Comparison of ENCODE assay signal across 20 cellular contexts in genomic region chr10:20115929-20116328, GRCh38.
DNase-seq lines count a peak whose midpoint lies in the region; ATAC-seq, FAIRE-seq and TF ChIP-seq lines count a peak whose summit lies in the region.
"Had no signal": no experiment of that assay in that cellular context is flagged by ENCODE, and none has a peak within 500 bp of the region (broad histone marks: within the 10 kb centered on the region; RNA-seq: fewer than 3 reads in every experiment).

No MANE protein-coding gene starts in this region.

- no peaks in the 10 kb centered on the region for H4K20me1 ChIP-seq in H1 (replicated peaks in 1 of 2; ENCODE audit: control insufficient read depth in 1 of 2, insufficient read depth in 2 of 2, low read length in 2 of 2)

- no peaks in the 10 kb centered on the region for H3K23me2 ChIP-seq in H1 (ENCODE audit: low read depth, low read length)

- H2BK15ac ChIP-seq in H1 (ENCODE audit: low read length): no peak overlapping the region

- no peak overlapping the region for H3K56ac ChIP-seq in H1 (replicated peaks; ENCODE audit: insufficient read length, low read depth, low read length)

- H2BK120ac ChIP-seq in H1 (replicated peaks; ENCODE audit: low read depth, low read length): no peak overlapping the region

- no peaks in the 10 kb centered on the region; a peak in 1 of 4 replicates for H3K79me2 ChIP-seq in H1 (ENCODE audit: control insufficient read depth in 1 of 2, insufficient read depth in 2 of 2, low read length in 2 of 2)

- no peak overlapping the region for H3K4ac ChIP-seq in H1 (replicated peaks; ENCODE audit: insufficient read length, low read depth, low read length)

- no peak for TF ChIP-seq POLR2A in H1 (IDR thresholded peaks at IDR 0.05; ENCODE audit: control extremely low read depth in 1 of 2, low read depth in 2 of 2, low read length in 2 of 2)

- peak overlapping the region; percentile 82 for H3K27ac ChIP-seq in cardiac muscle cell
- H3K27ac ChIP-seq in H1 (ENCODE audit: low read depth, low read length): no peak overlapping the region
- H3K27ac ChIP-seq: 22Rv1, GM23248 had no signal

- no peak for TF ChIP-seq EP300 in H1 (IDR thresholded peaks at IDR 0.05; ENCODE audit: borderline replicate concordance in 1 of 2, low read depth in 2 of 2, low read length in 2 of 2)

- H3K4me1 ChIP-seq in cardiac muscle cell (ENCODE audit: low read depth): peaks cover 10% of the 10 kb centered on the region
- H3K4me1 ChIP-seq in H1 (replicated peaks in 1 of 4; ENCODE audit: control insufficient read depth in 3 of 4, insufficient read depth in 4 of 4, low read length in 3 of 4): peaks cover 0 to 28% (median 15%) of the 10 kb centered on the region in 4 experiments; a peak in 4 of 7 replicates

- intact Hi-C loops in left cardiac atrium (cut with DNase I): no loop called here

- H3K4me3 ChIP-seq in cardiac muscle cell: no peak overlapping the region
- peak overlapping the region in 1 of 4 experiments; percentile 9; a peak in 2 of 8 replicates for H3K4me3 ChIP-seq in H1 (ENCODE audit: extremely low read depth in 1 of 4, insufficient read depth in 2 of 4, low read depth in 3 of 4, low read length in 4 of 4)
- H3K4me3 ChIP-seq: GM23248 had no signal

- H3K36me3 ChIP-seq in cardiac muscle cell (no peaks in the 10 kb centered on the region), H1 (ENCODE audit: control insufficient read depth in 2 of 4, insufficient read depth in 4 of 4, low read length in 3 of 4) (no peaks in the 10 kb centered on the region)

- peak; percentile 87 for FAIRE-seq in H1 (lab: Jason Lieb, UNC)
- FAIRE-seq: D721Med, GM19239 had no signal

- no peak overlapping the region for H4K8ac ChIP-seq in H1 (ENCODE audit: extremely low read depth, insufficient read depth, low read length)

- POLR2A ChIA-PET in H1 (lab: Charles Lee; ENCODE audit: partially characterized antibody): interaction anchor here (0.7 kb wide), 1 partner anchor 31 kb away, joined by 3 read pairs; no protein-coding TSS in a partner anchor

- no peak for TF ChIP-seq RAD21 in H1 (IDR thresholded peaks at IDR 0.05 in 1 of 2, conservative IDR thresholded peaks at IDR 0.05 in 1 of 2; ENCODE audit: low read depth in 2 of 2, low read length in 2 of 2)

- H3K79me1 ChIP-seq in H1 (ENCODE audit: low read depth, low read length): no peaks in the 10 kb centered on the region

- no peak overlapping the region for H2BK12ac ChIP-seq in H1 (ENCODE audit: low read depth, low read length)

- TF ChIP-seq CTCF in cardiac muscle cell (IDR thresholded peaks at IDR 0.05; ENCODE audit: low read depth, low read length) (no peak), H1 (IDR thresholded peaks at IDR 0.05; ENCODE audit: control extremely low read depth in 1 of 3, insufficient read depth in 1 of 3, low read depth in 1 of 3, low read length in 3 of 3) (no peak)

- 34% methylated on average over 4 of the region's 4 CpGs; no CpG with 5 or more reads in 1 of the 2 experiments for WGBS in H1 (ENCODE audit: extremely low coverage in 1 of 2, insufficient coverage in 1 of 2, insufficient read length in 1 of 2, insufficient replicate concordance in 2 of 2, low coverage in 1 of 2, low lambda C conversion rate in 2 of 2, missing lambda C conversion rate in 1 of 2), 2 experiments

- no peak overlapping the region for H2AK5ac ChIP-seq in H1 (ENCODE audit: low read depth, low read length)

- no peak overlapping the region for H4K5ac ChIP-seq in H1 (ENCODE audit: insufficient read length, low read depth, low read length)

- no peaks in the 10 kb centered on the region for H3K27me3 ChIP-seq in cardiac muscle cell
- H3K27me3 ChIP-seq in H1 (replicated peaks in 1 of 4; ENCODE audit: control insufficient read depth in 3 of 4, extremely low read depth in 1 of 4, insufficient read depth in 3 of 4, low read length in 3 of 4): no peaks in the 10 kb centered on the region

- H3K18ac ChIP-seq in H1 (ENCODE audit: extremely low read depth, low read length): 0 out of 2 replicates have a peak overlapping the region, but pooled peaks have one; percentile 28

- peak overlapping the region; percentile 43 to 48 for H3K4me2 ChIP-seq in H1 (ENCODE audit: insufficient read depth in 1 of 2, low read depth in 2 of 2, low read length in 2 of 2)

- no peak overlapping the region; the same call in 1 of the 2 replicates for H2BK5ac ChIP-seq in H1 (ENCODE audit: low read depth, low read length)

- DNase-seq in cardiac muscle cell (ENCODE audit: low read depth in 1 of 2, low spot score in 1 of 2): no peak
- no peak for DNase-seq in left cardiac atrium
- no peak for DNase-seq in H1 (ENCODE audit: low read depth in 1 of 2, low spot score in 2 of 2)
- peak; percentile 29 for DNase-seq in iPS-NIHi11 (ENCODE audit: low spot score)
- DNase-seq in GF-D8 (lab: John Stamatoyannopoulos, UW): no peak
- no peak for DNase-seq in RPMI8226
- no peak for DNase-seq in activated CD8-positive, alpha-beta memory T cell treated with anti-CD3 and anti-CD28 coated beads, Interleukin-2, amount 50 U/mL, for 4 hours
- no peak for DNase-seq in HK-2 (ENCODE audit: unreplicated experiment)
- DNase-seq: CD8-positive, alpha-beta T cell; COR-L47; DMS153; DMS79 treated with DMSO at 0.1 percent for 48 hours; EL; GDM1; GM23248; KG1 had no signal

- no peak overlapping the region for H3K23ac ChIP-seq in H1 (ENCODE audit: insufficient read length)

- no peak overlapping the region for H3K14ac ChIP-seq in H1 (ENCODE audit: insufficient read length)

- no peak overlapping the region for H2AFZ ChIP-seq in H1 (ENCODE audit: low read length)
- H2AFZ ChIP-seq: GM23248 had no signal

- H4K91ac ChIP-seq in H1 (replicated peaks; ENCODE audit: insufficient read length, low read length): no peak overlapping the region

- H3K9me3 ChIP-seq in cardiac muscle cell (ENCODE audit: low read depth) (no peaks in the 10 kb centered on the region), H1 (ENCODE audit: insufficient read depth in 2 of 2, low read depth in 1 of 2, low read length in 1 of 2) (no peaks in the 10 kb centered on the region)

- no peak for ATAC-seq in left cardiac atrium
- ATAC-seq: CD8-positive, alpha-beta T cell; HCT116 had no signal

- no peak overlapping the region for H2BK20ac ChIP-seq in H1 (ENCODE audit: low read length)

- CTCF ChIA-PET in H1 (lab: Charles Lee; ENCODE audit: partially characterized antibody): no interaction called here

- H3K9ac ChIP-seq in H1 (replicated peaks in 1 of 4; ENCODE audit: extremely low read depth in 1 of 4, low read depth in 3 of 4, low read length in 3 of 4): peak overlapping the region in 1 of 4 experiments; percentile 17; a peak in 1 of 7 replicates
- H3K9ac ChIP-seq: GM23248 had no signal

TF ChIP-seq in H1, 55 proteins besides CTCF, POLR2A, EP300 and RAD21:
- TF ChIP-seq CREB1 (IDR thresholded peaks at IDR 0.05) (no peak), TAF1 (IDR thresholded peaks at IDR 0.05; ENCODE audit: low read depth, low read length) (no peak)
